3 cellular contexts compared by ENCODE assay signal in the genomic region with DNA sequence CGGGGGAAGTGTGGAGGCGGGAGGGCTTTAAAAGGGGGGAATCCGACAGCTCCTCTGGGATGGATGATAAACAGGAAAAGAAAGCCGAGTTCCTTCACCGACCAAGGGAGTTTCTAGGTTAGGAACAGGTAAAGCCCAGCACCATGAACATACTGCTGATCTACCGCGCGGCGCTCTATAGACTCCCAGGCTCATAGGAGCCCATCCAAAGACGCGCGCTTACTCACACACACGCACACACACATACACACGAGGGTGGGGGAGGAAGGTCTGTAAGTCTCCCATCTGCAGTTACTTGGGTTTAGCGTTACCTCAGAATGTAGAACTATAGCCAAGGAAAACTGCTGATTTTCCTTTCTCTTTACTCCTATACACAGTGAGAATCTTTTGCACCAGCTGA.
TF ChIP-seq lines count a peak whose summit lies in the region.

No MANE protein-coding gene starts in this region.

TF ChIP-seq in A549, 52 proteins besides CTCF, POLR2A, EP300 and RAD21:
- TF ChIP-seq ESRRA (IDR thresholded peaks at IDR 0.05; ENCODE audit: borderline replicate concordance, low read length) = no peak
- no peak for TF ChIP-seq EHF (CRISPR knock-in tag; IDR thresholded peaks at IDR 0.05)
- TF ChIP-seq, protein P1, sequence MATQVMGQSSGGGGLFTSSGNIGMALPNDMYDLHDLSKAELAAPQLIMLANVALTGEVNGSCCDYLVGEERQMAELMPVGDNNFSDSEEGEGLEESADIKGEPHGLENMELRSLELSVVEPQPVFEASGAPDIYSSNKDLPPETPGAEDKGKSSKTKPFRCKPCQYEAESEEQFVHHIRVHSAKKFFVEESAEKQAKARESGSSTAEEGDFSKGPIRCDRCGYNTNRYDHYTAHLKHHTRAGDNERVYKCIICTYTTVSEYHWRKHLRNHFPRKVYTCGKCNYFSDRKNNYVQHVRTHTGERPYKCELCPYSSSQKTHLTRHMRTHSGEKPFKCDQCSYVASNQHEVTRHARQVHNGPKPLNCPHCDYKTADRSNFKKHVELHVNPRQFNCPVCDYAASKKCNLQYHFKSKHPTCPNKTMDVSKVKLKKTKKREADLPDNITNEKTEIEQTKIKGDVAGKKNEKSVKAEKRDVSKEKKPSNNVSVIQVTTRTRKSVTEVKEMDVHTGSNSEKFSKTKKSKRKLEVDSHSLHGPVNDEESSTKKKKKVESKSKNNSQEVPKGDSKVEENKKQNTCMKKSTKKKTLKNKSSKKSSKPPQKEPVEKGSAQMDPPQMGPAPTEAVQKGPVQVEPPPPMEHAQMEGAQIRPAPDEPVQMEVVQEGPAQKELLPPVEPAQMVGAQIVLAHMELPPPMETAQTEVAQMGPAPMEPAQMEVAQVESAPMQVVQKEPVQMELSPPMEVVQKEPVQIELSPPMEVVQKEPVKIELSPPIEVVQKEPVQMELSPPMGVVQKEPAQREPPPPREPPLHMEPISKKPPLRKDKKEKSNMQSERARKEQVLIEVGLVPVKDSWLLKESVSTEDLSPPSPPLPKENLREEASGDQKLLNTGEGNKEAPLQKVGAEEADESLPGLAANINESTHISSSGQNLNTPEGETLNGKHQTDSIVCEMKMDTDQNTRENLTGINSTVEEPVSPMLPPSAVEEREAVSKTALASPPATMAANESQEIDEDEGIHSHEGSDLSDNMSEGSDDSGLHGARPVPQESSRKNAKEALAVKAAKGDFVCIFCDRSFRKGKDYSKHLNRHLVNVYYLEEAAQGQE (IDR thresholded peaks at IDR 0.05) = no peak
- no peak for TF ChIP-seq RARB (CRISPR knock-in tag; IDR thresholded peaks at IDR 0.05)
- TF ChIP-seq, protein P2, sequence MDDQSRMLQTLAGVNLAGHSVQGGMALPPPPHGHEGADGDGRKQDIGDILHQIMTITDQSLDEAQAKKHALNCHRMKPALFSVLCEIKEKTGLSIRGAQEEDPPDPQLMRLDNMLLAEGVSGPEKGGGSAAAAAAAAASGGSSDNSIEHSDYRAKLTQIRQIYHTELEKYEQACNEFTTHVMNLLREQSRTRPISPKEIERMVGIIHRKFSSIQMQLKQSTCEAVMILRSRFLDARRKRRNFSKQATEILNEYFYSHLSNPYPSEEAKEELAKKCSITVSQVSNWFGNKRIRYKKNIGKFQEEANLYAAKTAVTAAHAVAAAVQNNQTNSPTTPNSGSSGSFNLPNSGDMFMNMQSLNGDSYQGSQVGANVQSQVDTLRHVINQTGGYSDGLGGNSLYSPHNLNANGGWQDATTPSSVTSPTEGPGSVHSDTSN (IDR thresholded peaks at IDR 0.05) = no peak
- no peak for TF ChIP-seq POLR2AphosphoS2 (conservative IDR thresholded peaks at IDR 0.05; ENCODE audit: low read length)
- no peak for TF ChIP-seq BHLHE40 (IDR thresholded peaks at IDR 0.05; ENCODE audit: low read depth, low read length)
- TF ChIP-seq RFX5 (IDR thresholded peaks at IDR 0.05) = no peak
- no peak for TF ChIP-seq KDM5A (IDR thresholded peaks at IDR 0.05)
- TF ChIP-seq RNF2 (IDR thresholded peaks at IDR 0.05; ENCODE audit: borderline replicate concordance, low read depth) = no peak
- no peak for TF ChIP-seq SMC3 (IDR thresholded peaks at IDR 0.05)
- no peak for TF ChIP-seq TFCP2L1 (CRISPR knock-in tag; IDR thresholded peaks at IDR 0.05)

TF ChIP-seq in H1, 55 proteins besides CTCF, POLR2A, EP300 and RAD21:
- no peak for TF ChIP-seq SP2 (IDR thresholded peaks at IDR 0.05; ENCODE audit: low read length)
- peak; percentile 16 for TF ChIP-seq ASH2L (IDR thresholded peaks at IDR 0.05; ENCODE audit: low read length)

TF ChIP-seq in HEK293T, 16 proteins besides CTCF, POLR2A, EP300 and RAD21:
- TF ChIP-seq SP1 (IDR thresholded peaks at IDR 0.05) = no peak
- TF ChIP-seq, protein P3, sequence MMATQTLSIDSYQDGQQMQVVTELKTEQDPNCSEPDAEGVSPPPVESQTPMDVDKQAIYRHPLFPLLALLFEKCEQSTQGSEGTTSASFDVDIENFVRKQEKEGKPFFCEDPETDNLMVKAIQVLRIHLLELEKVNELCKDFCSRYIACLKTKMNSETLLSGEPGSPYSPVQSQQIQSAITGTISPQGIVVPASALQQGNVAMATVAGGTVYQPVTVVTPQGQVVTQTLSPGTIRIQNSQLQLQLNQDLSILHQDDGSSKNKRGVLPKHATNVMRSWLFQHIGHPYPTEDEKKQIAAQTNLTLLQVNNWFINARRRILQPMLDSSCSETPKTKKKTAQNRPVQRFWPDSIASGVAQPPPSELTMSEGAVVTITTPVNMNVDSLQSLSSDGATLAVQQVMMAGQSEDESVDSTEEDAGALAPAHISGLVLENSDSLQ (IDR thresholded peaks at IDR 0.05) = no peak
- TF ChIP-seq ZNF384 (IDR thresholded peaks at IDR 0.05) = no peak
- no peak for TF ChIP-seq ELF4 (IDR thresholded peaks at IDR 0.05)
